ENCODE assay signal across 19 cellular contexts in the genomic region with DNA sequence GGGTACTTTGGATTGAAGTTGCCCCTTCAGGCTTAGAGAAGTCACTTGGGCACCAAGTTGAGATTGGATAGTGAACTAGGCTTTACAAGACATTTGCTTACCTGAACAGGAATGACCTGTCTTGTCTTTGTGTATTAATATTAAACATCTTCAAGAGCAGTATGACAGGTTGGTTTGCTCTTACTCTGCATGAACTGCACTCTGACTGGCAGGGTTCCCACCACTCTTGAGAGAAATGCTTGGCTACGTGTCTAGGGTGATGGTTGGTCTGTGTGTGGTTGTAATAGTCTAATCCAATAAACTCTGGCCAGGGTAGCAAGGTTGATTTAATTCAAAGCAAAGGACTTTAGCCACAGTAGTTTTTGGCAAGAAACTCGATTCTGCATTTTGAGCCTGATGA. TPM values are rescaled to one million over a fixed set of nuclear protein-coding genes. Genes with fewer than 3 reads are reported as not detected.
DNase-seq lines count a peak whose midpoint lies in the region; ATAC-seq and TF ChIP-seq lines count a peak whose summit lies in the region.
"Had no signal": no experiment of that assay in that cellular context is flagged by ENCODE, and none has a peak within 500 bp of the region (broad histone marks: within the 10 kb centered on the region; RNA-seq: fewer than 3 reads in every experiment).

No MANE protein-coding gene starts in this region.

- H3K27me3 ChIP-seq in Panc1 (ENCODE audit: control insufficient read depth, insufficient read depth, low read length), result no peaks in the 10 kb centered on the region
- no peaks in the 10 kb centered on the region for H3K27me3 ChIP-seq in left lung
- no peaks in the 10 kb centered on the region for H3K27me3 ChIP-seq in Peyer's patch
- no peaks in the 10 kb centered on the region for H3K27me3 ChIP-seq in psoas muscle (ENCODE audit: insufficient read depth in 3 of 3, low read length in 2 of 3)
- H3K27me3 ChIP-seq: brain microvascular endothelial cell, upper lobe of left lung had no signal

- H3K4me1 ChIP-seq in Panc1 (ENCODE audit: control insufficient read depth, insufficient read depth, low read length) (no peaks in the 10 kb centered on the region; the same call in 1 of the 2 replicates), left lung (peaks cover 3 to 8% of the 10 kb centered on the region in 2 donors), Peyer's patch (peaks cover 0 to 8% (median 3%) of the 10 kb centered on the region in 4 donors), psoas muscle (peaks cover 2% of the 10 kb centered on the region)

- DNase-seq in DMS53 (lab: John Stamatoyannopoulos, UW) (peak; percentile 88), NCI-H128 (lab: John Stamatoyannopoulos, UW; ENCODE audit: unreplicated experiment) (peak; percentile 19), Panc1 (ENCODE audit: low read depth, low spot score) (no peak), left lung (peak in 1 of 2 donors; percentile 61), left colon (no peak), Peyer's patch (no peak), psoas muscle (no peak)
- DNase-seq: activated CD4-positive, alpha-beta T cell treated with anti-CD3 and anti-CD28 coated beads for 1 hour; activated naive CD4-positive, alpha-beta T cell treated with Interleukin-2 at 50 U/mL for 16 hours; brain microvascular endothelial cell; DND-41; effector CD4-positive, alpha-beta T cell; foreskin fibroblast; GOT3; NCI-H2171 treated with DMSO at 0.1 percent for 48 hours; nephron progenitor cell; stimulated activated naive B cell treated with anti-CD40 and anti-IgM and Interleukin-4, amounts not matched to agents 10 μg/mL and 1 μg/mL and 100 μg/mL, for 72 hours had no signal

- WGBS in psoas muscle, 3 donors, result 58 to 74% (median 72%) methylated on average over 2 of the region's 2 CpGs

- ATAC-seq in Panc1 (no peak), left lung (peak; percentile 47), left colon (no peak), HG02642 (IDR thresholded peaks at IDR 0.05; ENCODE audit: poor library complexity, unreplicated experiment) (no peak), psoas muscle (no peak)
- ATAC-seq: stimulated activated naive B cell treated with anti-CD40 and anti-IgM and Interleukin-4, amounts not matched to agents 10 μg/mL and 1 μg/mL and 100 μg/mL, for 72 hours had no signal

- CTCF ChIA-PET in Panc1 (lab: Charles Lee), result no interaction called here

- H3K36me3 ChIP-seq in Panc1 (ENCODE audit: control insufficient read depth, insufficient read depth, low read length), result no peaks in the 10 kb centered on the region
- H3K36me3 ChIP-seq in left lung, result no peaks in the 10 kb centered on the region
- no peaks in the 10 kb centered on the region for H3K36me3 ChIP-seq in Peyer's patch
- H3K36me3 ChIP-seq in psoas muscle (ENCODE audit: insufficient read depth in 1 of 2, low read depth in 1 of 2), result no peaks in the 10 kb centered on the region
- H3K36me3 ChIP-seq: brain microvascular endothelial cell, upper lobe of left lung had no signal

- in situ Hi-C loops in Panc1 (cut with HindIII; ENCODE audit: low pct_unique_long_range_greater_than_20kb, low sequenced_read_pairs), result no loop called here

- TF ChIP-seq CTCF in Panc1 (IDR thresholded peaks at IDR 0.05) (no peak), left lung (IDR thresholded peaks at IDR 0.05) (no peak), Peyer's patch (IDR thresholded peaks at IDR 0.05) (no peak), psoas muscle (IDR thresholded peaks at IDR 0.05) (no peak)

- H3K4me3 ChIP-seq in Panc1 (ENCODE audit: low read depth in 2 of 2, low read length in 2 of 2) (no peak overlapping the region), left lung (no peak overlapping the region), Peyer's patch (no peak overlapping the region), psoas muscle (no peak overlapping the region)
- H3K4me3 ChIP-seq: upper lobe of left lung had no signal

- intact Hi-C loops in Panc1 (cut with micrococcal nuclease; ENCODE audit: unreplicated experiment), result loop anchor here (10.0 kb wide), 1 partner anchor 54 kb away; no protein-coding TSS in a partner anchor
- intact Hi-C loops in left lung (cut with DNase I), result no loop called here
- intact Hi-C loops in left colon (cut with DNase I, micrococcal nuclease), result no loop called here
- intact Hi-C loops in psoas muscle (cut with DNase I), result no loop called here

- TSS peak; percentile 57 for BruUV-seq in Panc1 (replicated peaks; lab: Mats Ljungman, UMichigan)

- H3K27ac ChIP-seq in Panc1 (ENCODE audit: low read length), result no peak overlapping the region
- no peak overlapping the region for H3K27ac ChIP-seq in left lung
- H3K27ac ChIP-seq in Peyer's patch, result no peak overlapping the region
- no peak overlapping the region for H3K27ac ChIP-seq in psoas muscle
- H3K27ac ChIP-seq: brain microvascular endothelial cell, upper lobe of left lung had no signal

- H3K9me3 ChIP-seq in Panc1 (ENCODE audit: control insufficient read depth, insufficient read depth, low read depth, low read length) (no peaks in the 10 kb centered on the region), left lung (no peaks in the 10 kb centered on the region), Peyer's patch (no peaks in the 10 kb centered on the region), psoas muscle (no peaks in the 10 kb centered on the region)
- H3K9me3 ChIP-seq: upper lobe of left lung had no signal

- POLR2A ChIA-PET in Panc1 (lab: Charles Lee), result no interaction called here

- TF ChIP-seq POLR2A in Peyer's patch (IDR thresholded peaks at IDR 0.05), result no peak

RNA-seq across cellular contexts. Expression of a gene that starts 20.1 kb away (rescaled TPM):
- total RNA-seq in Panc1 (2021; ENCODE audit: unreplicated experiment), result 7.3 TPM
- polyA plus RNA-seq in Panc1 (2012; ENCODE audit: insufficient read length), result 7.8 TPM
- 10 to 100 TPM in 1 of 2 donors, 1 to 10 TPM in 1; 8.7 to 26.4 TPM for total RNA-seq in left lung
- 1 to 10 TPM; 3.9 to 7.3 TPM for total RNA-seq in left colon
- 10 to 100 TPM in 2 of 4 donors, 1 to 10 TPM in 2; 1.7 to 23.1 (median 6.0) TPM for total RNA-seq in Peyer's patch
- 1 to 10 TPM in 1 of 4 donors, under 1 TPM in 3; 0.08 to 1.4 (median 0.72) TPM for total RNA-seq in psoas muscle
- under 1 TPM in 2 of 3 donors, not detected in 1; 0.08 to 0.16 TPM for polyA plus RNA-seq in psoas muscle

Comparison
In these comparisons a context has a peak if more than half of its experiments do, and no peak if none do; other contexts are left out.
1. DNase-seq: peak in DMS53 (single experiment) and NCI-H128 (single experiment); none in Panc1 (single experiment), left colon (0 of 2), Peyer's patch (0 of 3) and psoas muscle (0 of 2).